21 cellular contexts compared by ENCODE assay signal in the genomic region with DNA sequence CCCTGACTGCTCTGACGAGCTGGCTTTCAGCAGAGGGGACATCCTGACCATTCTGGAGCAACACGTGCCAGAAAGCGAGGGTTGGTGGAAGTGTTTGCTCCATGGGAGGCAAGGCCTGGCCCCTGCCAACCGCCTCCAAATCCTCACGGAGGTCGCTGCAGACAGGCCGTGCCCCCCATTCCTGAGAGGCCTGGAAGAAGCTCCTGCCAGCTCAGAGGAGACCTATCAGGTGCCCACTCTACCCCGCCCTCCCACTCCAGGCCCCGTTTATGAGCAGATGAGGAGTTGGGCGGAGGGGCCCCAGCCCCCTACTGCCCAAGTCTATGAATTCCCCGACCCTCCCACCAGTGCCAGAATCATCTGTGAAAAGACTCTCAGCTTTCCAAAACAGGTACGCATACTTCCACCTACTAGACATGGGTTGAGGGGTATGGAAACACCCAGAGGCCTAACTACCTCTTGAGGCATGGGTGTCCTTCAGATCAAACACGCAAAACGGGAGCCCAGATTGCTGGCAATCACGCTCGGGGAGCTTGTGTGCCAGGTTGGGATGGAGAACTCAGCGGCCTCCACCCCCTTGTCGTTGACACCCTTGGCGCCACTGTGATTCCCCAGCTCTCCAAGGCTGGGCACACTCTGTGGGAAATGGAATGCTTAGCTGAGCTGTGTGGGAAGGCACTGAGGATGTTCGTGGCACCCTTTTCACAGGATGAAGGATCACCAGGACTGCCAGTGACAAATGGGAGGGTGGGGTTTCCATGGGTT. TPM values are rescaled to one million over a fixed set of nuclear protein-coding genes. Genes with fewer than 3 reads are reported as not detected.
A peak's percentile ranks its signal among the peaks of the same experiment; 100 is the strongest.
DNase-seq lines count a peak whose midpoint lies in the region; ATAC-seq and TF ChIP-seq lines count a peak whose summit lies in the region.
"Had no signal": no experiment of that assay in that cellular context is flagged by ENCODE, and none has a peak within 500 bp of the region (broad histone marks: within the 10 kb centered on the region; RNA-seq: fewer than 3 reads in every experiment).

No MANE protein-coding gene starts in this region.

- intact Hi-C loops in CD4-positive, alpha-beta T cell (cut with DNase I, micrococcal nuclease) = no loop called here
- intact Hi-C loops in naive thymus-derived CD4-positive, alpha-beta T cell (cut with micrococcal nuclease) = no loop called here
- intact Hi-C loops in Calu3 (cut with micrococcal nuclease; ENCODE audit: unreplicated experiment) = no loop called here

- no peak overlapping the region for H3K4me3 ChIP-seq in CD8-positive, alpha-beta memory T cell (ENCODE audit: low read length)
- no peak overlapping the region for H3K4me3 ChIP-seq in naive thymus-derived CD4-positive, alpha-beta T cell (ENCODE audit: low read length)
- H3K4me3 ChIP-seq: thyroid gland had no signal

- CTCF ChIA-PET in CD4-positive, alpha-beta T cell (lab: Charles Lee) = no interaction called here
- CTCF ChIA-PET in CD8-positive, alpha-beta memory T cell (lab: Charles Lee) = no interaction called here
- CTCF ChIA-PET in naive thymus-derived CD4-positive, alpha-beta T cell (lab: Charles Lee) = interaction anchor here (1.1 kb wide), 1 partner anchor 17 kb away, joined by 3 read pairs; no protein-coding TSS in a partner anchor
- CTCF ChIA-PET in Calu3 (lab: Charles Lee) = no interaction called here

- H3K27me3 ChIP-seq in CD4-positive, alpha-beta T cell (ENCODE audit: control insufficient read depth, insufficient read depth, low read length) = no peaks in the 10 kb centered on the region
- no peaks in the 10 kb centered on the region for H3K27me3 ChIP-seq in CD8-positive, alpha-beta memory T cell (ENCODE audit: insufficient read depth, low read length, poor library complexity, severe bottlenecking)
- no peaks in the 10 kb centered on the region for H3K27me3 ChIP-seq in naive thymus-derived CD4-positive, alpha-beta T cell (ENCODE audit: control insufficient read depth in 2 of 2, insufficient read depth in 2 of 2, low read length in 2 of 2)
- H3K27me3 ChIP-seq: thyroid gland had no signal

- peaks cover 56% of the 10 kb centered on the region for H3K36me3 Mint-ChIP-seq in CD4-positive, alpha-beta T cell (ENCODE audit: low read depth)
- H3K36me3 Mint-ChIP-seq in CD8-positive, alpha-beta memory T cell = peaks cover 2 to 7% (median 4%) of the 10 kb centered on the region in 3 donors
- H3K36me3 Mint-ChIP-seq in activated naive CD8-positive, alpha-beta T cell treated with anti-CD3 and anti-CD28 coated beads for 36 hours = peaks cover 23% of the 10 kb centered on the region
- peaks cover 0 to 42% (median 16%) of the 10 kb centered on the region in 5 donors for H3K36me3 Mint-ChIP-seq in naive thymus-derived CD4-positive, alpha-beta T cell
- H3K36me3 Mint-ChIP-seq in Calu3 (ENCODE audit: insufficient read depth, unreplicated experiment) = no peaks in the 10 kb centered on the region

- TF ChIP-seq CTCF in CD4-positive, alpha-beta T cell (IDR thresholded peaks at IDR 0.05) = no peak
- no peak for TF ChIP-seq CTCF in Calu3 (IDR thresholded peaks at IDR 0.05; ENCODE audit: unreplicated experiment)

- no peaks in the 10 kb centered on the region for H3K9me3 Mint-ChIP-seq in CD4-positive, alpha-beta T cell
- H3K9me3 Mint-ChIP-seq in CD8-positive, alpha-beta memory T cell = no peaks in the 10 kb centered on the region
- no peaks in the 10 kb centered on the region for H3K9me3 Mint-ChIP-seq in activated naive CD8-positive, alpha-beta T cell treated with anti-CD3 and anti-CD28 coated beads for 36 hours
- no peaks in the 10 kb centered on the region for H3K9me3 Mint-ChIP-seq in naive thymus-derived CD4-positive, alpha-beta T cell
- no peaks in the 10 kb centered on the region for H3K9me3 Mint-ChIP-seq in Calu3 (ENCODE audit: low read depth, unreplicated experiment)
- H3K9me3 Mint-ChIP-seq: activated T-cell treated with anti-CD3 and anti-CD28 coated beads, Interleukin-2, amount 50 U/mL, for 4 hours; central memory CD8-positive, alpha-beta T cell had no signal

- peaks cover 12% of the 10 kb centered on the region for H3K36me3 ChIP-seq in CD8-positive, alpha-beta memory T cell (ENCODE audit: insufficient read depth, low read length)
- H3K36me3 ChIP-seq in naive thymus-derived CD4-positive, alpha-beta T cell (ENCODE audit: control insufficient read depth in 2 of 3, insufficient read depth in 3 of 3, low read length in 3 of 3) = peaks cover 0 to 22% (median 3%) of the 10 kb centered on the region in 3 experiments
- H3K36me3 ChIP-seq: thyroid gland had no signal

- H3K4me1 Mint-ChIP-seq in CD4-positive, alpha-beta T cell (ENCODE audit: low read depth) = peaks cover 62% of the 10 kb centered on the region
- peaks cover 51 to 70% (median 63%) of the 10 kb centered on the region in 3 donors for H3K4me1 Mint-ChIP-seq in CD8-positive, alpha-beta memory T cell
- peaks cover 59% of the 10 kb centered on the region for H3K4me1 Mint-ChIP-seq in activated naive CD8-positive, alpha-beta T cell treated with anti-CD3 and anti-CD28 coated beads for 36 hours
- H3K4me1 Mint-ChIP-seq in naive thymus-derived CD4-positive, alpha-beta T cell = peaks cover 27 to 75% (median 56%) of the 10 kb centered on the region in 7 donors
- no peaks in the 10 kb centered on the region for H3K4me1 Mint-ChIP-seq in Calu3 (ENCODE audit: low read depth, unreplicated experiment)

- ATAC-seq in CD4-positive, alpha-beta T cell (ENCODE audit: poor library complexity) = no peak
- ATAC-seq in naive thymus-derived CD4-positive, alpha-beta T cell = no peak
- ATAC-seq: activated naive CD4-positive, alpha-beta T cell treated with anti-CD3 and anti-CD28 coated beads, Interleukin-2, amount 50 U/mL, for 72 hours; activated T-cell treated with anti-CD3 and anti-CD28 coated beads, Interleukin-2, amount 50 U/mL, for 4 hours; stimulated activated naive CD8-positive, alpha-beta T cell treated with anti-CD3 and anti-CD28 coated beads, Interleukin-15, amount 100 ng/mL, for 72 hours had no signal

- H3K4me1 ChIP-seq in CD8-positive, alpha-beta memory T cell (ENCODE audit: insufficient read depth, low read length) = peaks cover 67% of the 10 kb centered on the region
- H3K4me1 ChIP-seq in naive thymus-derived CD4-positive, alpha-beta T cell (ENCODE audit: control insufficient read depth in 2 of 2, insufficient read depth in 2 of 2, low read length in 2 of 2) = peaks cover 37 to 46% of the 10 kb centered on the region in 2 donors

- no peak overlapping the region for H3K4me3 Mint-ChIP-seq in CD4-positive, alpha-beta T cell
- no peak overlapping the region for H3K4me3 Mint-ChIP-seq in CD8-positive, alpha-beta memory T cell
- no peak overlapping the region for H3K4me3 Mint-ChIP-seq in activated naive CD8-positive, alpha-beta T cell treated with anti-CD3 and anti-CD28 coated beads for 36 hours
- peak overlapping the region in 1 of 10 donors; percentile 43 for H3K4me3 Mint-ChIP-seq in naive thymus-derived CD4-positive, alpha-beta T cell
- H3K4me3 Mint-ChIP-seq in Calu3 (ENCODE audit: low read depth, unreplicated experiment) = no peak overlapping the region
- H3K4me3 Mint-ChIP-seq: activated T-cell treated with anti-CD3 and anti-CD28 coated beads, Interleukin-2, amount 50 U/mL, for 4 hours; central memory CD8-positive, alpha-beta T cell had no signal

- DNase-seq in CD4-positive, alpha-beta T cell = no peak
- DNase-seq in CD8-positive, alpha-beta memory T cell = no peak
- DNase-seq in activated naive CD8-positive, alpha-beta T cell treated with anti-CD3 and anti-CD28 coated beads for 36 hours = no peak
- DNase-seq in naive thymus-derived CD4-positive, alpha-beta T cell = no peak
- no peak for DNase-seq in Calu3
- no peak for DNase-seq in stimulated activated CD4-positive, alpha-beta T cell treated with anti-CD3 and anti-CD28 coated beads, Interleukin-1b, Interleukin-23, amount 100 ng/mL, for 48 hours
- no peak for DNase-seq in glomerular visceral epithelial cell (ENCODE audit: extremely low spot score)
- DNase-seq: activated CD4-positive, alpha-beta T cell treated with anti-CD3 and anti-CD28 coated beads, Interleukin-2, amount 50 U/mL, for 48 hours; activated T-cell treated with anti-CD3 and anti-CD28 coated beads, Interleukin-2, amount 50 U/mL, for 4 hours; DMS 273 treated with DMSO at 0.1 percent for 48 hours; glutamatergic neuron; NCI-H1417 treated with DMSO at 0.1 percent for 48 hours; NCI-H446; SK-N-SH; stimulated activated CD4-positive, alpha-beta T cell treated with anti-CD3 and anti-CD28 coated beads, Interleukin-4, amount 100 ng/mL, for 1 hour; stimulated activated naive CD8-positive, alpha-beta T cell treated with anti-CD3 and anti-CD28 coated beads, Interleukin-15, amount 100 ng/mL, for 72 hours; thyroid gland had no signal

- POLR2A ChIA-PET in CD4-positive, alpha-beta T cell (lab: Charles Lee) = no interaction called here
- POLR2A ChIA-PET in CD8-positive, alpha-beta memory T cell (lab: Charles Lee) = no interaction called here
- POLR2A ChIA-PET in naive thymus-derived CD4-positive, alpha-beta T cell (lab: Charles Lee) = interaction anchor here (1.0 to 1.1 kb wide), 2 partner anchors 9 to 15 kb away, joined by 4 to 6 read pairs; no protein-coding TSS in a partner anchor

- no peak overlapping the region for H3K27ac ChIP-seq in CD4-positive, alpha-beta T cell (ENCODE audit: low read depth, low read length)
- H3K27ac ChIP-seq in CD8-positive, alpha-beta memory T cell (ENCODE audit: low read depth, low read length) = no peak overlapping the region
- no peak overlapping the region for H3K27ac ChIP-seq in naive thymus-derived CD4-positive, alpha-beta T cell (ENCODE audit: low read depth, low read length)
- H3K27ac ChIP-seq: KMS-11, thyroid gland had no signal

- H3K27me3 Mint-ChIP-seq in CD4-positive, alpha-beta T cell = no peaks in the 10 kb centered on the region
- no peaks in the 10 kb centered on the region for H3K27me3 Mint-ChIP-seq in CD8-positive, alpha-beta memory T cell
- H3K27me3 Mint-ChIP-seq in activated naive CD8-positive, alpha-beta T cell treated with anti-CD3 and anti-CD28 coated beads for 36 hours = no peaks in the 10 kb centered on the region
- H3K27me3 Mint-ChIP-seq in naive thymus-derived CD4-positive, alpha-beta T cell = no peaks in the 10 kb centered on the region
- peaks cover 7% of the 10 kb centered on the region for H3K27me3 Mint-ChIP-seq in Calu3 (ENCODE audit: unreplicated experiment)
- H3K27me3 Mint-ChIP-seq: central memory CD8-positive, alpha-beta T cell; stimulated activated naive CD8-positive, alpha-beta T cell treated with anti-CD3 and anti-CD28 coated beads, Interleukin-15, amount 100 ng/mL, for 72 hours had no signal

- H3K27ac Mint-ChIP-seq in CD4-positive, alpha-beta T cell = peak overlapping the region; percentile 22
- H3K27ac Mint-ChIP-seq in CD8-positive, alpha-beta memory T cell = peak overlapping the region in 6 of 8 donors; percentile 17 to 76 (median 56)
- peak overlapping the region; percentile 20 for H3K27ac Mint-ChIP-seq in activated naive CD8-positive, alpha-beta T cell treated with anti-CD3 and anti-CD28 coated beads for 36 hours
- peak overlapping the region in 8 of 9 donors; percentile 29 to 93 (median 69) for H3K27ac Mint-ChIP-seq in naive thymus-derived CD4-positive, alpha-beta T cell
- H3K27ac Mint-ChIP-seq in Calu3 (ENCODE audit: unreplicated experiment) = no peak overlapping the region

- H3K9me3 ChIP-seq in CD4-positive, alpha-beta T cell (ENCODE audit: control insufficient read depth, low read length) = no peaks in the 10 kb centered on the region
- H3K9me3 ChIP-seq in CD8-positive, alpha-beta memory T cell (ENCODE audit: low read length) = no peaks in the 10 kb centered on the region
- H3K9me3 ChIP-seq in naive thymus-derived CD4-positive, alpha-beta T cell (ENCODE audit: control insufficient read depth in 2 of 3, low read length in 3 of 3) = no peaks in the 10 kb centered on the region
- H3K9me3 ChIP-seq: SK-N-SH, thyroid gland had no signal

- BruUV-seq in Calu3 (replicated peaks; lab: Mats Ljungman, UMichigan) = no TSS peak

RNA-seq across cellular contexts. Expression of a gene that starts 25.3 kb away (rescaled TPM):
- 10 to 100 TPM; 37.0 to 39.8 TPM for total RNA-seq in CD4-positive, alpha-beta T cell
- total RNA-seq in CD8-positive, alpha-beta memory T cell = 1 to 10 TPM; 3.7 TPM
- polyA plus RNA-seq in CD8-positive, alpha-beta memory T cell = 5.6 TPM
- 1 to 10 TPM; 3.0 to 3.4 TPM for total RNA-seq in activated naive CD8-positive, alpha-beta T cell treated with anti-CD3 and anti-CD28 coated beads for 36 hours
- total RNA-seq in naive thymus-derived CD4-positive, alpha-beta T cell = 10 to 100 TPM in 4 of 5 experiments, 1 to 10 TPM in 1; 8.0 to 16.9 (median 14.3) TPM
- polyA plus RNA-seq in naive thymus-derived CD4-positive, alpha-beta T cell = 10 to 100 TPM in 1 of 2 donors, 1 to 10 TPM in 1; 6.8 to 10.7 TPM
- total RNA-seq in Calu3 (2022) = 0.24 and 0.27 TPM in 2 replicates
- total RNA-seq: kidney epithelial cell had no signal
- polyA plus RNA-seq: SK-N-SH had no signal

RNA-seq across cellular contexts. Expression of a gene that starts 31.0 kb away (rescaled TPM):
- total RNA-seq in CD4-positive, alpha-beta T cell = 10 to 100 TPM; 52.7 to 55.2 TPM
- total RNA-seq in CD8-positive, alpha-beta memory T cell = 10 to 100 TPM; 82.5 to 85.1 TPM
- polyA plus RNA-seq in CD8-positive, alpha-beta memory T cell = 121 TPM
- total RNA-seq in activated naive CD8-positive, alpha-beta T cell treated with anti-CD3 and anti-CD28 coated beads for 36 hours = 10 to 100 TPM; 70.3 to 76.3 TPM
- total RNA-seq in naive thymus-derived CD4-positive, alpha-beta T cell = 100 to 1,000 TPM in 1 of 5 experiments, 10 to 100 TPM in 4; 62.5 to 118 (median 72.0) TPM
- polyA plus RNA-seq in naive thymus-derived CD4-positive, alpha-beta T cell = 100 to 1,000 TPM; 156 to 157 TPM
- total RNA-seq in Calu3 (2022) = 67.2 and 68.7 TPM in 2 replicates

RNA-seq across cellular contexts. Expression of a gene that starts 44.9 kb away (rescaled TPM):
- total RNA-seq in CD4-positive, alpha-beta T cell = 10 to 100 TPM; 20.7 to 21.8 TPM
- 10 to 100 TPM; 54.2 to 54.7 TPM for total RNA-seq in CD8-positive, alpha-beta memory T cell
- polyA plus RNA-seq in CD8-positive, alpha-beta memory T cell = 37.0 TPM
- total RNA-seq in activated naive CD8-positive, alpha-beta T cell treated with anti-CD3 and anti-CD28 coated beads for 36 hours = 10 to 100 TPM; 66.4 to 69.8 TPM
- total RNA-seq in naive thymus-derived CD4-positive, alpha-beta T cell = 10 to 100 TPM; 16.4 to 50.7 (median 46.7) TPM
- 10 to 100 TPM; 31.5 to 35.9 TPM for polyA plus RNA-seq in naive thymus-derived CD4-positive, alpha-beta T cell
- total RNA-seq in Calu3 (2022) = 41.0 and 44.3 TPM in 2 replicates

RNA-seq across cellular contexts. Expression of a gene that starts 45.4 kb away (rescaled TPM):
- total RNA-seq in CD4-positive, alpha-beta T cell = under 1 TPM; 0.25 to 0.36 TPM
- total RNA-seq in CD8-positive, alpha-beta memory T cell = 10 to 100 TPM; 49.2 to 50.8 TPM
- 1.7 TPM for polyA plus RNA-seq in CD8-positive, alpha-beta memory T cell
- total RNA-seq in activated naive CD8-positive, alpha-beta T cell treated with anti-CD3 and anti-CD28 coated beads for 36 hours = 10 to 100 TPM; 83.6 to 85.1 TPM
- 10 to 100 TPM in 1 of 5 experiments, 1 to 10 TPM in 3, under 1 TPM in 1; 0.95 to 44.1 (median 1.2) TPM for total RNA-seq in naive thymus-derived CD4-positive, alpha-beta T cell
- polyA plus RNA-seq in naive thymus-derived CD4-positive, alpha-beta T cell = under 1 TPM; 0.43 to 0.64 TPM
- total RNA-seq in Calu3 (2022) = 73.8 and 75.5 TPM in 2 replicates
